Comparison of ENCODE assay signal across 17 cellular contexts in the genomic region with DNA sequence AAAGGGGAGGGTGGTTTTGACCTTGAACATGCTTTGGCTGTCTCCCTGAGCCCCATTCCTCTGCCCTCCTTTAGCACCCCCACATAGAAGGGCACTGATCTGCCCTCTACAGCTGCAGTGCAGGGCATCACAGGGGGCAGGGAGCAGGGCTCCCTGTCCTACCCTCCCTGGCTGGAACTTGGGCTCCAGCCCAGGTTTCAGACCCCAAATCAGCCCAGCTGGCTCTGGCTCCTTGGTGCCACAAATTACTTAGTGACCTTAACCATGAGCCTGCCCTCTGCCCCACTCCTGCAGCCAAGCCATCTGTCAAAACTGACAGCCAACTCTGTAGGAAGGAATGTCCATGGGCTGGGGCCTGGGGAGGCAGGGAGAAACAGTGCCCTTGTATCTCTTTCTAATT.
"Had no signal": no experiment of that assay in that cellular context is flagged by ENCODE, and none has a peak within 500 bp of the region (broad histone marks: within the 10 kb centered on the region; RNA-seq: fewer than 3 reads in every experiment).

No MANE protein-coding gene starts in this region.

- H3K36me3 Mint-ChIP-seq: activated naive CD8-positive, alpha-beta T cell treated with anti-CD3 and anti-CD28 coated beads, Interleukin-2, amount 10 ng/mL, durations not matched to agents 7 days and 5 days; stimulated activated naive B cell treated with anti-CD40 and anti-IgM and Interleukin-4, amounts not matched to agents 10 μg/mL and 1 μg/mL and 100 μg/mL, for 72 hours had no signal

- H3K27me3 Mint-ChIP-seq: activated naive CD8-positive, alpha-beta T cell treated with anti-CD3 and anti-CD28 coated beads, Interleukin-2, amount 10 ng/mL, durations not matched to agents 7 days and 5 days had no signal

- H3K27me3 ChIP-seq: tibial nerve had no signal

- H3K4me3 ChIP-seq: lung, tibial nerve had no signal

- H3K4me1 Mint-ChIP-seq: activated naive CD8-positive, alpha-beta T cell treated with anti-CD3 and anti-CD28 coated beads, Interleukin-2, amount 10 ng/mL, durations not matched to agents 7 days and 5 days; stimulated activated naive B cell treated with anti-CD40 and anti-IgM and Interleukin-4, amounts not matched to agents 10 μg/mL and 1 μg/mL and 100 μg/mL, for 72 hours had no signal

- H3K36me3 ChIP-seq: tibial nerve had no signal

- H3K4me3 Mint-ChIP-seq: activated naive CD8-positive, alpha-beta T cell treated with anti-CD3 and anti-CD28 coated beads, Interleukin-2, amount 10 ng/mL, durations not matched to agents 7 days and 5 days; activated T-helper 1 cell treated with anti-CD3 and anti-CD28 coated beads, Interleukin-12 subunit alpha, Interleukin-12 subunit beta, Interleukin-2, Interleukin-4 antibody, amounts not matched to agents 30 ng/mL and 10 ng/mL and 1 ng/mL, durations not matched to agents 14 hours and 24 hours and 36 hours; neural crest cell; stimulated activated naive B cell treated with anti-CD40 and anti-IgM and Interleukin-4, amounts not matched to agents 10 μg/mL and 1 μg/mL and 100 μg/mL, for 72 hours had no signal

- DNase-seq: activated CD4-positive, alpha-beta T cell treated with anti-CD3 and anti-CD28 coated beads, Interleukin-2, amount 50 U/mL, for 1 hour; activated CD8-positive, alpha-beta memory T cell treated with anti-CD3 and anti-CD28 coated beads for 24 hours; activated naive CD4-positive, alpha-beta T cell; activated naive CD8-positive, alpha-beta T cell treated with anti-CD3 and anti-CD28 coated beads, Interleukin-2, amount 10 ng/mL, durations not matched to agents 7 days and 5 days; cortex of kidney; effector CD8-positive, alpha-beta T cell; foreskin fibroblast; midbrain; stimulated activated CD4-positive, alpha-beta T cell treated with anti-CD3 and anti-CD28 coated beads, Interleukin-15, amount 100 ng/mL, for 24 hours; stimulated activated CD4-positive, alpha-beta T cell treated with anti-CD3 and anti-CD28 coated beads, Interleukin-4, amount 100 ng/mL, for 1 hour; stimulated activated naive B cell treated with anti-CD40 and anti-IgM and Interleukin-4, amounts not matched to agents 10 μg/mL and 1 μg/mL and 100 μg/mL, for 72 hours; T-helper 9 cell had no signal

- H3K4me1 ChIP-seq: tibial nerve had no signal

- H3K27ac ChIP-seq: tibial nerve had no signal

- ATAC-seq: activated CD4-positive, CD25-positive, alpha-beta regulatory T cell treated with anti-CD3 and anti-CD28 coated beads, Interleukin-2, amount 50 U/mL, for 24 hours; stimulated activated naive B cell treated with anti-CD40 and anti-IgM and Interleukin-4, amounts not matched to agents 10 μg/mL and 1 μg/mL and 100 μg/mL, for 72 hours had no signal

- H3K27ac Mint-ChIP-seq: activated naive CD8-positive, alpha-beta T cell treated with anti-CD3 and anti-CD28 coated beads, Interleukin-2, amount 10 ng/mL, durations not matched to agents 7 days and 5 days; activated T-helper 1 cell treated with anti-CD3 and anti-CD28 coated beads, Interleukin-12 subunit alpha, Interleukin-12 subunit beta, Interleukin-2, Interleukin-4 antibody, amounts not matched to agents 30 ng/mL and 10 ng/mL and 1 ng/mL, durations not matched to agents 14 hours and 24 hours and 36 hours; stimulated activated naive B cell treated with anti-CD40 and anti-IgM and Interleukin-4, amounts not matched to agents 10 μg/mL and 1 μg/mL and 100 μg/mL, for 72 hours had no signal
